In the genomic region with DNA sequence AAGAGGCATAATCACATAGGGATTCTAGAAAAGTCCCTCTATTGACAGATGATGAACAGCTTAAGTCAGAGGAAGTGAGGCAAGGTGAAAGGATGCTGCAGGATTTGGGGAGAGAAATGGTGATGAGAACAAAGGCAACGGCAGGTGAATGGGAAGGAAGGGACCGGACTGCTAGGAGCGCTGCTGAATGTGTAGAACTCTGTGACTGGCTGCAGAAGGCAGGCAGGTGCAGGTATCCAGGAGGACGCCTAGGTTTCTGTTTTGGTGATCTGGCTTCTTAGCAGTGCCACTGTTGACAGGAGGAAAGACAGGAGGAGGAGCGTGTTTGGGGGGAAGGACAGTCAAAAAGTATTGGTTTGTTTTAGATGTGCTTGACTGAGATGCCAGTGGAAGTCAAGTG, we compare ENCODE assay signal across 28 cellular contexts.
"Had no signal": no experiment of that assay in that cellular context is flagged by ENCODE, and none has a peak within 500 bp of the region (broad histone marks: within the 10 kb centered on the region; RNA-seq: fewer than 3 reads in every experiment).

No MANE protein-coding gene starts in this region.

- H3K4me3 Mint-ChIP-seq: naive thymus-derived CD4-positive, alpha-beta T cell; nephron; stimulated activated naive B cell treated with anti-CD40 and anti-IgM and Interleukin-4, amounts not matched to agents 10 μg/mL and 1 μg/mL and 100 μg/mL, for 72 hours; stimulated activated naive CD8-positive, alpha-beta T cell treated with anti-CD3 and anti-CD28 coated beads, Interleukin-15, Interleukin-2, amounts not matched to agents 100 ng/mL and 50 ng/mL, for 24 hours had no signal

- H2AFZ ChIP-seq: hepatocyte had no signal

- H3K4me3 ChIP-seq: coronary artery, esophagus muscularis mucosa, gastroesophageal sphincter, heart left ventricle, hepatocyte, ovary, psoas muscle, skin epidermis, spleen, suprapubic skin, vagina had no signal

- H3K27ac Mint-ChIP-seq: nephron; stimulated activated naive B cell treated with anti-CD40 and anti-IgM and Interleukin-4, amounts not matched to agents 10 μg/mL and 1 μg/mL and 100 μg/mL, for 72 hours; stimulated activated naive CD8-positive, alpha-beta T cell treated with anti-CD3 and anti-CD28 coated beads, Interleukin-15, Interleukin-2, amounts not matched to agents 100 ng/mL and 50 ng/mL, for 24 hours had no signal

- FAIRE-seq: endothelial cell of umbilical vein, kidney had no signal

- H3K4me1 Mint-ChIP-seq: stimulated activated naive B cell treated with anti-CD40 and anti-IgM and Interleukin-4, amounts not matched to agents 10 μg/mL and 1 μg/mL and 100 μg/mL, for 72 hours had no signal

- H3K4me1 ChIP-seq: spleen had no signal

- H3K27ac ChIP-seq: coronary artery, esophagus muscularis mucosa, foreskin keratinocyte, gastroesophageal sphincter, heart left ventricle, hepatocyte, ovary, psoas muscle, skin epidermis, spleen, suprapubic skin, vagina had no signal

- H3K9me3 Mint-ChIP-seq: nephron; stimulated activated naive CD8-positive, alpha-beta T cell treated with anti-CD3 and anti-CD28 coated beads, Interleukin-15, Interleukin-2, amounts not matched to agents 100 ng/mL and 50 ng/mL, for 24 hours had no signal

- H3K27me3 ChIP-seq: esophagus muscularis mucosa, foreskin keratinocyte, gastroesophageal sphincter, heart left ventricle, hepatocyte, ovary, spleen, suprapubic skin, vagina had no signal

- DNase-seq: dermis blood vessel endothelial cell; effector memory CD4-positive, alpha-beta T cell; foreskin keratinocyte; heart left ventricle; kidney; mesendoderm; midbrain; naive thymus-derived CD4-positive, alpha-beta T cell; occipital lobe; ovary; posterior cingulate gyrus; psoas muscle; right cardiac atrium; spleen; stimulated activated CD4-positive, alpha-beta T cell treated with anti-CD3 and anti-CD28 coated beads, Interleukin-4, amount 100 ng/mL, for 4 hours; stimulated activated naive B cell treated with anti-CD40 and anti-IgM and Interleukin-4, amounts not matched to agents 10 μg/mL and 1 μg/mL and 100 μg/mL, for 72 hours; trophoblast cell had no signal

- ATAC-seq: foreskin keratinocyte; gastroesophageal sphincter; left lobe of liver; naive thymus-derived CD4-positive, alpha-beta T cell; psoas muscle; right cardiac atrium; stimulated activated naive B cell treated with anti-CD40 and anti-IgM and Interleukin-4, amounts not matched to agents 10 μg/mL and 1 μg/mL and 100 μg/mL, for 72 hours had no signal

- H3K79me2 ChIP-seq: hepatocyte had no signal

- H3K36me3 ChIP-seq: ovary had no signal

- H3K4me2 ChIP-seq: hepatocyte had no signal

- H3K9me3 ChIP-seq: esophagus muscularis mucosa, gastroesophageal sphincter, heart left ventricle, ovary, psoas muscle, spleen, suprapubic skin, vagina had no signal
